ENCODE assay signal across 1 cellular context in the genomic region with DNA sequence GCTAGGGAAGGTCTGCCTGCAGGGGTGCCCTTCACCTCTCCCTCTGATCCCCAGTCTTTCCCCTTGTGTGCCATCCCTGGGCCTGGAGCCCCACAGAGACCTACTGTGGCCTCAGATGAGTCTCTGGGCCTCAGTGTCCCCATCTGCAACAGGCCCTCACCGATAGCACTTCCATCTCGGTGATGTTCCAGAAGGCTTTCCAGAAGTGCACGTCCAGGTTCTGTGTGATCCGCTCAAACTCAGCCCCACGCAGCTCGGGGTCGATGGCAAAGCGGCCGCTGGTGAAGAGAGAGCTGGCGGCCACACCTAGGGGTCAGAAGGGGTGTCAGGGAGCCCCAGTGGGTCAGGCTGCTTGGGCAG.
TF ChIP-seq lines count a peak whose summit lies in the region.

No MANE protein-coding gene starts in this region.

TF ChIP-seq in SK-N-SH, 30 proteins besides CTCF, POLR2A, EP300 and RAD21 (continued from another document):
- no peak for TF ChIP-seq PBX3 (IDR thresholded peaks at IDR 0.05)
- no peak for TF ChIP-seq RFX5 (IDR thresholded peaks at IDR 0.05; ENCODE audit: low read length)
- no peak for TF ChIP-seq GABPA (IDR thresholded peaks at IDR 0.05; ENCODE audit: low read depth)
- no peak for TF ChIP-seq TEAD4 (IDR thresholded peaks at IDR 0.05; ENCODE audit: borderline replicate concordance, insufficient read depth)
- TF ChIP-seq, protein P1, sequence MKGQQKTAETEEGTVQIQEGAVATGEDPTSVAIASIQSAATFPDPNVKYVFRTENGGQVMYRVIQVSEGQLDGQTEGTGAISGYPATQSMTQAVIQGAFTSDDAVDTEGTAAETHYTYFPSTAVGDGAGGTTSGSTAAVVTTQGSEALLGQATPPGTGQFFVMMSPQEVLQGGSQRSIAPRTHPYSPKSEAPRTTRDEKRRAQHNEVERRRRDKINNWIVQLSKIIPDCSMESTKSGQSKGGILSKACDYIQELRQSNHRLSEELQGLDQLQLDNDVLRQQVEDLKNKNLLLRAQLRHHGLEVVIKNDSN (IDR thresholded peaks at IDR 0.05; ENCODE audit: borderline replicate concordance, low read depth): no peak
TF ChIP-seq in SK-N-SH: peak in this region for 0.
